In the genomic region with DNA sequence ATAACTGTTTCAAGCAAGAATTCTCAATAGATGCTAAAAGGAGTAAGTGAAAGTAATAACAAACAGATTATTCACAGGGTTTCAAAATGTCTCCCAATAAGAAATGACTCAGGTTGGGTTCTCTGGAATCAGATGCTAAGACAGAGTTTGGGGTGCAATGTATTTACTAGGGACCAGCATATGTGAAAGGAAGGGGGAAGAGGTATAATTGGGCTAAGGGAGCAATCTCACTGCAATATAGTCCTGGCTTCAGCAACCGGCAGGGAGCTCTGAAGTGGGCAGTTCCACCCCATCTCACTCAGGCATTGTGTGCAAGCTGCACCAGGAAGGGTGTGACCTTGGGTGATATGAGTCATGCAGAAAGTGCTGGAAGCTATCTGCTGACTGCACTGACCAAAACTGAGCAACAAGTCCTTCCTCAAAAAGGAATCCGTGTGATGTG, we compare ENCODE assay signal across 8 cellular contexts. TPM values are rescaled to one million over a fixed set of nuclear protein-coding genes. Genes with fewer than 3 reads are reported as not detected.
DNase-seq lines count a peak whose midpoint lies in the region; ATAC-seq and TF ChIP-seq lines count a peak whose summit lies in the region.

No MANE protein-coding gene starts in this region.

- POLR2A ChIA-PET in RWPE1 (lab: Yijun Ruan, JAX; ENCODE audit: low non-redundant PET): no interaction called here

- intact Hi-C loops in adrenal gland (cut with DNase I): no loop called here

- no peaks in the 10 kb centered on the region for H3K27me3 ChIP-seq in adrenal gland

- DNase-seq in NCI-H748 (lab: John Stamatoyannopoulos, UW; ENCODE audit: unreplicated experiment) (peak; percentile 31), NCI-H748 treated with DMSO at 0.1 percent for 48 hours (lab: John Stamatoyannopoulos, UW) (no peak), RWPE1 (ENCODE audit: low spot score) (peak; percentile 76), adrenal gland (peak; percentile 72 to 89 (median 85)), immature natural killer cell (peak; percentile 54 to 60 (median 54)), NCI-H2081 (lab: John Stamatoyannopoulos, UW) (no peak)
- peak; percentile 38 for DNase-seq in stimulated activated CD8-positive, alpha-beta memory T cell treated with anti-CD3 and anti-CD28 coated beads, Interleukin-12 subunit alpha, Interleukin-12 subunit beta, amount 100 ng/mL, for 4 hours (ENCODE audit: low read depth)

- peaks cover 0 to 6% (median 0%) of the 10 kb centered on the region in 3 donors for H3K9me3 ChIP-seq in adrenal gland (replicated peaks in 1 of 3)

- H3K9me3 Mint-ChIP-seq in immature natural killer cell: peaks cover 0 to 1% (median 0%) of the 10 kb centered on the region in 6 donors

- peak overlapping the region in 1 of 4 donors; percentile 35 for H3K4me3 ChIP-seq in adrenal gland

- peaks cover 63 to 80% of the 10 kb centered on the region in 2 donors for H3K4me1 Mint-ChIP-seq in immature natural killer cell

- peak; percentile 97 for ATAC-seq in HG03045 (IDR thresholded peaks at IDR 0.05; ENCODE audit: unreplicated experiment)

- no peaks in the 10 kb centered on the region for H3K36me3 ChIP-seq in adrenal gland (replicated peaks in 1 of 2)

- peak overlapping the region; percentile 77 to 94 (median 86) for H3K27ac Mint-ChIP-seq in immature natural killer cell

- 9 to 19% (median 12%) methylated on average over 2 of the region's 2 CpGs for WGBS in adrenal gland, 4 donors

- CTCF ChIA-PET in RWPE1 (lab: Yijun Ruan, JAX): no interaction called here

- H3K4me3 Mint-ChIP-seq in immature natural killer cell: peak overlapping the region; percentile 73 to 81 (median 77)

- H3K27ac ChIP-seq in RWPE1: peak overlapping the region; percentile 63
- peak overlapping the region in 3 of 5 donors; percentile 26 to 85 (median 66) for H3K27ac ChIP-seq in adrenal gland

- H3K27me3 Mint-ChIP-seq in immature natural killer cell (ENCODE audit: low read depth in 3 of 3): no peaks in the 10 kb centered on the region

- H3K4me1 ChIP-seq in adrenal gland (replicated peaks in 1 of 2): peaks cover 8 to 12% of the 10 kb centered on the region in 2 donors

- TF ChIP-seq CTCF in RWPE1 (conservative IDR thresholded peaks at IDR 0.05; ENCODE audit: low read depth) (no peak), adrenal gland (IDR thresholded peaks at IDR 0.05) (no peak)

- TF ChIP-seq POLR2A in adrenal gland (IDR thresholded peaks at IDR 0.05): peak in 1 of 2 donors; percentile 30

- H3K36me3 Mint-ChIP-seq in immature natural killer cell: peaks cover 0 to 14% (median 2%) of the 10 kb centered on the region in 3 donors

RNA-seq across cellular contexts. Expression of a gene that starts 23.4 kb away (rescaled TPM):
- total RNA-seq in adrenal gland: 10 to 100 TPM; 36.3 to 93.0 (median 47.3) TPM
- polyA plus RNA-seq in adrenal gland (10 to 100 TPM in 1 of 3 donors, 1 to 10 TPM in 2; 7.0 to 38.0 (median 7.5) TPM), immature natural killer cell (10 to 100 TPM; 23.8 to 67.7 (median 61.3) TPM)

Comparison
In these comparisons a context has a peak if more than half of its experiments do, and no peak if none do; other contexts are left out.
1. DNase-seq: peak in NCI-H748 (single experiment), RWPE1 (single experiment), adrenal gland (7 of 7), immature natural killer cell (3 of 3) and stimulated activated CD8-positive, alpha-beta memory T cell treated with anti-CD3 and anti-CD28 coated beads, Interleukin-12 subunit alpha, Interleukin-12 subunit beta, amount 100 ng/mL, for 4 hours (single experiment); none in NCI-H748 treated with DMSO at 0.1 percent for 48 hours (single experiment) and NCI-H2081 (0 of 2).